1 cellular context compared by ENCODE assay signal in genomic region chr2:69017876-69018275, GRCh38.
TF ChIP-seq lines count a peak whose summit lies in the region.

No MANE protein-coding gene starts in this region.

TF ChIP-seq in HepG2, 621 proteins besides CTCF, POLR2A, EP300 and RAD21:
- TF ChIP-seq ARNT (IDR thresholded peaks at IDR 0.05) (no peak), HES4 (CRISPR knock-in tag; IDR thresholded peaks at IDR 0.05; ENCODE audit: borderline replicate concordance) (no peak), ARNT2 (CRISPR knock-in tag; IDR thresholded peaks at IDR 0.05; ENCODE audit: low read depth) (no peak), MTF1 (CRISPR knock-in tag; IDR thresholded peaks at IDR 0.05) (no peak), ZNF329 (CRISPR knock-in tag; IDR thresholded peaks at IDR 0.05; ENCODE audit: low read depth) (no peak), CREM (IDR thresholded peaks at IDR 0.05) (no peak), CREM (CRISPR knock-in tag; IDR thresholded peaks at IDR 0.05) (no peak), ZNF296 (CRISPR knock-in tag; conservative IDR thresholded peaks at IDR 0.05) (no peak), NBN (conservative IDR thresholded peaks at IDR 0.05) (no peak), POLR2AphosphoS5 (IDR thresholded peaks at IDR 0.05; ENCODE audit: low read depth, low read length) (no peak)
